In the genomic region with DNA sequence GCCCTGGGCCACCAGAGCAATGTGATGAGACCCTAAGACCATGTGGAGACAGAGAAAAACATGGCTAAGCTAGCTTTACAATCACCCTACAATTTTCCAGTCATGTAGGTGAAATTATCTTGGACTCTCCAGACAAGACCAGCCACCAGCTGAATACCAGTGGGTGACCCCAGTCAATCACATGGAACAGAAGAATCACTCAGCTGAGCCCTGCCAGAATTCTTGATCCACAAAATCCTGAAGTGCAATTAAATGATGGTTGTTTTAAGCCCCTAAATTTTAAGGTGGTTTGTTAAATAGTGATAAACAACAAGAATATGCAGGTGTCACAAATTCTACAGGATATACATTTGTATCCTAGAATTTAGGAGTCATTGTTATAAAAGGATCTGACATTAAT, we compare ENCODE assay signal across 7 cellular contexts.
"Had no signal": no experiment of that assay in that cellular context is flagged by ENCODE, and none has a peak within 500 bp of the region (broad histone marks: within the 10 kb centered on the region; RNA-seq: fewer than 3 reads in every experiment).

No MANE protein-coding gene starts in this region.

- H3K4me2 ChIP-seq: KMS-11 had no signal

- DNase-seq: GOT3, H7, KBM-7 had no signal

- FAIRE-seq: HTR-8/SVneo had no signal

- H3K4me3 ChIP-seq: HAP-1 had no signal

- H3K9ac ChIP-seq: KMS-11 had no signal

- H3K27ac ChIP-seq: KMS-11 had no signal

- H3K36me3 ChIP-seq: HAP-1 had no signal

- ATAC-seq: HCT116 had no signal

- H3K4me1 ChIP-seq: HAP-1 had no signal
